Comparison of ENCODE assay signal across 9 cellular contexts in the genomic region with DNA sequence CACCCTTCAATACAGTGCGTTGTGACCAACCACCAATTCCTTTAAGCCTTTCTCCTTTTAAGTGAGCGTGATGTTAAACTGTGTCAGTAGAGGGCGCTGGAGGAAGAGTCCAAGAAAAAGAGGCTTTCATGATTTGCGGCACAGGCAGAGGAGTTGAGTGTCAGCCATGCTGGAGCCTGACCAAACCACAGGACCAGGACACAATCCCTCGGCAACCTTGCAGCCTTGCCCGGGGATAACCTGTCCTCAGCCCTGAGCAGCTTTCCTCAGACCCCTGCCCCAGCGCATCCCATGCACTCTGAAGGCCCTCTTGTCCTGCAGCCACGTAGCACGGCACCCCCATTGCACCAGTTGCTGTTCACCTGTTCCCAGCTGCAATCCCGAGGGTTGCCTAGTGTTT. TPM values are rescaled to one million over a fixed set of nuclear protein-coding genes. Genes with fewer than 3 reads are reported as not detected.
A peak's percentile ranks its signal among the peaks of the same experiment; 100 is the strongest.
DNase-seq lines count a peak whose midpoint lies in the region; ATAC-seq, FAIRE-seq and TF ChIP-seq lines count a peak whose summit lies in the region.
"Had no signal": no experiment of that assay in that cellular context is flagged by ENCODE, and none has a peak within 500 bp of the region (broad histone marks: within the 10 kb centered on the region; RNA-seq: fewer than 3 reads in every experiment).

No MANE protein-coding gene starts in this region.

- H3K36me3 Mint-ChIP-seq in HFFc6 (ENCODE audit: low read depth): no peaks in the 10 kb centered on the region; the same call in 1 of the 2 replicates

- 18% methylated on average over 9 of the region's 10 CpGs for WGBS in HepG2 (ENCODE audit: low lambda C conversion rate)
- 51% methylated on average over 10 of the region's 10 CpGs for WGBS in right lobe of liver (ENCODE audit: insufficient coverage, low coverage, low lambda C conversion rate, missing lambda C conversion rate)
- WGBS in upper lobe of left lung, 2 donors: 73 to 85% methylated on average over 8 to 9 of the region's 10 CpGs

- no peak overlapping the region for H3K9ac ChIP-seq in HepG2 (ENCODE audit: insufficient read depth, low read depth, low read length)

- in situ Hi-C loops in HepG2 (cut with HindIII; ENCODE audit: extremely low pct_ligation_motif_present, low pct_unique_long_range_greater_than_20kb): no loop called here

- no peaks in the 10 kb centered on the region for H3K27me3 ChIP-seq in HepG2 (ENCODE audit: control insufficient read depth in 1 of 2, insufficient read depth in 2 of 2, low read length in 2 of 2)
- H3K27me3 ChIP-seq in right lobe of liver: no peaks in the 10 kb centered on the region
- no peaks in the 10 kb centered on the region for H3K27me3 ChIP-seq in dorsolateral prefrontal cortex
- no peaks in the 10 kb centered on the region for H3K27me3 ChIP-seq in upper lobe of left lung

- peak; percentile 62 for TF ChIP-seq CTCF in HepG2 (CRISPR knock-in tag; IDR thresholded peaks at IDR 0.05)
- TF ChIP-seq CTCF in right lobe of liver (IDR thresholded peaks at IDR 0.05): no peak
- TF ChIP-seq CTCF in dorsolateral prefrontal cortex (IDR thresholded peaks at IDR 0.05 in 54 of 56, conservative IDR thresholded peaks at IDR 0.05 in 2 of 56; ENCODE audit: low read depth in 1 of 56, partially characterized antibody in 56 of 56): peak in 42 of 56 donors; percentile 11 to 67 (median 39)
- TF ChIP-seq CTCF in HFFc6 (IDR thresholded peaks at IDR 0.05): no peak
- no peak for TF ChIP-seq CTCF in upper lobe of left lung (IDR thresholded peaks at IDR 0.05)

- peak; percentile 28 for DNase-seq in HepG2 (ENCODE audit: low spot score)
- DNase-seq in right lobe of liver: no peak
- DNase-seq in M059J (ENCODE audit: low read depth): peak; percentile 49
- DNase-seq in dorsolateral prefrontal cortex: peak in 1 of 10 donors; percentile 24
- DNase-seq in urothelium cell line (ENCODE audit: low spot score): peak; percentile 20
- DNase-seq in HFFc6: no peak
- no peak for DNase-seq in upper lobe of left lung
- DNase-seq: activated B cell treated with CpG ODN at 0.5 μM for 24 hours had no signal

- TF ChIP-seq RAD21 in HepG2 (CRISPR knock-in tag; IDR thresholded peaks at IDR 0.05): no peak

- FAIRE-seq in HepG2 (lab: Jason Lieb, UNC) (no peak), urothelium cell line (lab: Jason Lieb, UNC) (no peak)

- POLR2A ChIA-PET in HepG2 (lab: Yijun Ruan, JAX): no interaction called here

- H3K4me1 ChIP-seq in HepG2 (ENCODE audit: insufficient read depth, low read length) (no peaks in the 10 kb centered on the region), right lobe of liver (no peaks in the 10 kb centered on the region), upper lobe of left lung (no peaks in the 10 kb centered on the region)

- CTCF ChIA-PET in HepG2 (lab: Yijun Ruan, JAX; ENCODE audit: low intra/inter-chr PET ratio, low total read pairs): no interaction called here

- H3K27ac Mint-ChIP-seq in HFFc6: no peak overlapping the region
- H3K27ac Mint-ChIP-seq: activated B cell treated with CpG ODN at 0.5 μM for 24 hours had no signal

- H3K9me3 ChIP-seq in HepG2 (ENCODE audit: low read length): no peaks in the 10 kb centered on the region
- no peaks in the 10 kb centered on the region for H3K9me3 ChIP-seq in right lobe of liver
- H3K9me3 ChIP-seq in upper lobe of left lung: no peaks in the 10 kb centered on the region

- H3K36me3 ChIP-seq in HepG2 (replicated peaks in 1 of 2; ENCODE audit: control insufficient read depth in 1 of 2, insufficient read depth in 2 of 2, low read length in 2 of 2): no peaks in the 10 kb centered on the region
- no peaks in the 10 kb centered on the region for H3K36me3 ChIP-seq in right lobe of liver
- no peaks in the 10 kb centered on the region for H3K36me3 ChIP-seq in upper lobe of left lung

- no peak overlapping the region for H3K4me3 ChIP-seq in HepG2 (replicated peaks in 1 of 3; ENCODE audit: insufficient read depth in 1 of 3, low read depth in 2 of 3, low read length in 3 of 3)
- H3K4me3 ChIP-seq in right lobe of liver: no peak overlapping the region
- no peak overlapping the region for H3K4me3 ChIP-seq in dorsolateral prefrontal cortex
- H3K4me3 ChIP-seq in upper lobe of left lung: no peak overlapping the region

- H3K4me1 Mint-ChIP-seq in HFFc6 (ENCODE audit: low read depth): no peaks in the 10 kb centered on the region
- H3K4me1 Mint-ChIP-seq: activated B cell treated with CpG ODN at 0.5 μM for 24 hours had no signal

- no peak overlapping the region for H2AFZ ChIP-seq in HepG2 (ENCODE audit: low read length)

- BruUV-seq in HepG2 (replicated peaks; lab: Mats Ljungman, UMichigan): no TSS peak

- intact Hi-C loops in HepG2 (cut with micrococcal nuclease; ENCODE audit: unreplicated experiment): no loop called here
- intact Hi-C loops in right lobe of liver (cut with DNase I): no loop called here
- intact Hi-C loops in dorsolateral prefrontal cortex (cut with DNase I): no loop called here

- no peaks in the 10 kb centered on the region for H3K27me3 Mint-ChIP-seq in HFFc6 (ENCODE audit: insufficient read depth)
- H3K27me3 Mint-ChIP-seq: activated B cell treated with CpG ODN at 0.5 μM for 24 hours had no signal

- no peak for TF ChIP-seq EP300 in HepG2 (IDR thresholded peaks at IDR 0.05; ENCODE audit: low read depth in 2 of 2, low read length in 2 of 2)
- TF ChIP-seq EP300 in HepG2 (CRISPR knock-in tag; IDR thresholded peaks at IDR 0.05; ENCODE audit: borderline replicate concordance): no peak
- TF ChIP-seq EP300 in upper lobe of left lung (IDR thresholded peaks at IDR 0.05): no peak

- no peaks in the 10 kb centered on the region for H3K79me2 ChIP-seq in HepG2 (ENCODE audit: insufficient read depth, low read length)

- peaks cover 21% of the 10 kb centered on the region for H3K9me3 Mint-ChIP-seq in HFFc6
- H3K9me3 Mint-ChIP-seq: activated B cell treated with CpG ODN at 0.5 μM for 24 hours had no signal

- no peak for TF ChIP-seq POLR2A in HepG2 (IDR thresholded peaks at IDR 0.05; ENCODE audit: insufficient read depth in 1 of 2, low read depth in 2 of 2, low read length in 2 of 2)
- no peak for TF ChIP-seq POLR2A in right lobe of liver (IDR thresholded peaks at IDR 0.05)
- TF ChIP-seq POLR2A in upper lobe of left lung (IDR thresholded peaks at IDR 0.05): no peak

- H4K20me1 ChIP-seq in HepG2 (ENCODE audit: insufficient read depth, low read length): no peaks in the 10 kb centered on the region

- ATAC-seq in HepG2 (peak; percentile 78), right lobe of liver (no peak), HG03135 (IDR thresholded peaks at IDR 0.05; ENCODE audit: unreplicated experiment) (no peak), upper lobe of left lung (ENCODE audit: low FRiP score in 2 of 2) (no peak)

- no peak overlapping the region for H3K4me2 ChIP-seq in HepG2 (ENCODE audit: low read depth, low read length)

- H3K27ac ChIP-seq in HepG2 (ENCODE audit: extremely low read length, insufficient read depth, low read length): no peak overlapping the region
- H3K27ac ChIP-seq in right lobe of liver: no peak overlapping the region
- H3K27ac ChIP-seq in dorsolateral prefrontal cortex: no peak overlapping the region
- H3K27ac ChIP-seq in upper lobe of left lung: no peak overlapping the region

- no peak overlapping the region for H3K4me3 Mint-ChIP-seq in HFFc6
- H3K4me3 Mint-ChIP-seq: activated B cell treated with CpG ODN at 0.5 μM for 24 hours had no signal

TF ChIP-seq in HepG2, 621 proteins besides CTCF, POLR2A, EP300 and RAD21 (continues in another document):
- TF ChIP-seq HNRNPK (IDR thresholded peaks at IDR 0.05; ENCODE audit: low read depth, low read length, poor library complexity, severe bottlenecking): no peak
- TF ChIP-seq, protein P1, sequence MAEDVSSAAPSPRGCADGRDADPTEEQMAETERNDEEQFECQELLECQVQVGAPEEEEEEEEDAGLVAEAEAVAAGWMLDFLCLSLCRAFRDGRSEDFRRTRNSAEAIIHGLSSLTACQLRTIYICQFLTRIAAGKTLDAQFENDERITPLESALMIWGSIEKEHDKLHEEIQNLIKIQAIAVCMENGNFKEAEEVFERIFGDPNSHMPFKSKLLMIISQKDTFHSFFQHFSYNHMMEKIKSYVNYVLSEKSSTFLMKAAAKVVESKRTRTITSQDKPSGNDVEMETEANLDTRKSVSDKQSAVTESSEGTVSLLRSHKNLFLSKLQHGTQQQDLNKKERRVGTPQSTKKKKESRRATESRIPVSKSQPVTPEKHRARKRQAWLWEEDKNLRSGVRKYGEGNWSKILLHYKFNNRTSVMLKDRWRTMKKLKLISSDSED (CRISPR knock-in tag; IDR thresholded peaks at IDR 0.05): no peak
- no peak for TF ChIP-seq GTF3A (CRISPR knock-in tag; conservative IDR thresholded peaks at IDR 0.05)
- no peak for TF ChIP-seq LCORL (IDR thresholded peaks at IDR 0.05)
- no peak for TF ChIP-seq LCORL (CRISPR knock-in tag; IDR thresholded peaks at IDR 0.05)
- no peak for TF ChIP-seq ZNF235 (CRISPR knock-in tag; IDR thresholded peaks at IDR 0.05; ENCODE audit: borderline replicate concordance)

RNA-seq across cellular contexts. Expression of a gene that starts 53.5 kb away (rescaled TPM):
- total RNA-seq in HepG2 (2016; rRNA removed; fragmentation: Illumina TruSeq; extraction: Trizol) (not detected in 2 replicates), right lobe of liver (under 1 TPM in 1 of 6 experiments, not detected in 5; 0.71 TPM), dorsolateral prefrontal cortex (not detected), upper lobe of left lung (1 to 10 TPM in 1 of 6 donors, under 1 TPM in 3, not detected in 2; 0.11 to 1.7 (median 0.54) TPM)
- total RNA-seq in HepG2 (2016; cell fraction: cytosol; rRNA removed; fragmentation: Illumina TruSeq; extraction: Trizol; ENCODE audit: low read depth): not detected in 2 replicates
- not detected in 2 replicates for total RNA-seq in HepG2 (2016; cell fraction: insoluble cytoplasmic fraction; rRNA removed; fragmentation: Illumina TruSeq; extraction: Trizol)
- not detected in 2 replicates for total RNA-seq in HepG2 (2016; cell fraction: membrane; rRNA removed; fragmentation: Illumina TruSeq; extraction: Trizol)
- total RNA-seq in HepG2 (2016; cell fraction: nucleus; rRNA removed; fragmentation: Illumina TruSeq; extraction: Trizol): not detected in 2 replicates
- not detected in 2 replicates for polyA plus RNA-seq in HepG2 (2011; rRNA removed)
- polyA plus RNA-seq in HepG2 (2011; cell fraction: cytosol; rRNA removed): not detected in 2 replicates
- polyA plus RNA-seq in HepG2 (2011; cell fraction: nucleus; rRNA removed): not detected in 2 replicates
- not detected in 2 replicates for polyA plus RNA-seq in HepG2 (2012)
- polyA plus RNA-seq in HepG2 (2016; cell fraction: cytosol; fragmentation: Illumina TruSeq; extraction: Trizol; ENCODE audit: low read depth): not detected in 2 replicates
- not detected in 2 replicates for polyA plus RNA-seq in HepG2 (2016; cell fraction: insoluble cytoplasmic fraction; fragmentation: Illumina TruSeq; extraction: Trizol; ENCODE audit: low read depth)
- polyA plus RNA-seq in HepG2 (2016; cell fraction: membrane; fragmentation: Illumina TruSeq; extraction: Trizol; ENCODE audit: low read depth): not detected in 2 replicates
- not detected in 2 replicates for polyA plus RNA-seq in HepG2 (2016; cell fraction: nucleus; fragmentation: Illumina TruSeq; extraction: Trizol; ENCODE audit: insufficient read depth, low read depth)
- not detected in 2 replicates for polyA minus RNA-seq in HepG2 (2011; rRNA and poly(A)+ RNA removed; ENCODE audit: low replicate concordance)
- polyA minus RNA-seq in HepG2 (2011; cell fraction: cytosol; rRNA and poly(A)+ RNA removed): not detected in 2 replicates
- not detected in 2 replicates for polyA minus RNA-seq in HepG2 (2011; cell fraction: nucleus; rRNA and poly(A)+ RNA removed)
- total RNA-seq in M059J (2014; rRNA removed; shearing (Covaris generic)): not detected in 2 replicates
- total RNA-seq in HFFc6 (2021; fragmentation: NEBNext Ultra II Directional; extraction: Animal tissue kit (Norgen Biotek cat#: 25700)): not detected
- total RNA-seq: activated B cell treated with CpG ODN at 0.5 μM for 24 hours had no signal

Comparison
In these comparisons a context has a peak if more than half of its experiments do, and no peak if none do; other contexts are left out.
1. DNase-seq: peak in HepG2 (single experiment), M059J (single experiment) and urothelium cell line (single experiment); none in right lobe of liver (0 of 3), HFFc6 (single experiment) and upper lobe of left lung (0 of 2).
2. CTCF ChIP-seq: peak in HepG2 (single experiment) and dorsolateral prefrontal cortex (42 of 56); none in right lobe of liver (0 of 4), HFFc6 (single experiment) and upper lobe of left lung (0 of 6).